ENCODE assay signal across 9 cellular contexts in genomic region chr2:216023055-216023648, GRCh38. TPM values are rescaled to one million over a fixed set of nuclear protein-coding genes. Genes with fewer than 3 reads are reported as not detected.
DNase-seq lines count a peak whose midpoint lies in the region; ATAC-seq and TF ChIP-seq lines count a peak whose summit lies in the region.
"Had no signal": no experiment of that assay in that cellular context is flagged by ENCODE, and none has a peak within 500 bp of the region (broad histone marks: within the 10 kb centered on the region; RNA-seq: fewer than 3 reads in every experiment).

No MANE protein-coding gene starts in this region.

- H3K4me1 Mint-ChIP-seq in activated naive CD8-positive, alpha-beta T cell treated with anti-CD3 and anti-CD28 coated beads, Interleukin-2, amount 50 U/mL, for 24 hours = peaks cover 5% of the 10 kb centered on the region

- H3K4me1 ChIP-seq in Panc1 (ENCODE audit: control insufficient read depth, insufficient read depth, low read length) = no peaks in the 10 kb centered on the region
- H3K4me1 ChIP-seq: BLaER1 treated with 17β-estradiol and CSF1 and Interleukin-3, amounts not matched to agents 10 nM and 100 nM had no signal

- H3K9me3 Mint-ChIP-seq in activated naive CD8-positive, alpha-beta T cell treated with anti-CD3 and anti-CD28 coated beads, Interleukin-2, amount 50 U/mL, for 24 hours = no peaks in the 10 kb centered on the region

- no peaks in the 10 kb centered on the region for H3K36me3 ChIP-seq in Panc1 (ENCODE audit: control insufficient read depth, insufficient read depth, low read length)
- H3K36me3 ChIP-seq: BLaER1 treated with 17β-estradiol and CSF1 and Interleukin-3, amounts not matched to agents 10 nM and 100 nM had no signal

- H3K4me3 Mint-ChIP-seq in activated naive CD8-positive, alpha-beta T cell treated with anti-CD3 and anti-CD28 coated beads, Interleukin-2, amount 50 U/mL, for 24 hours = no peak overlapping the region

- POLR2A ChIA-PET in Panc1 (lab: Charles Lee) = no interaction called here

- no peak overlapping the region for H3K27ac ChIP-seq in Panc1 (ENCODE audit: low read length)
- H3K27ac ChIP-seq: BLaER1 treated with 17β-estradiol and CSF1 and Interleukin-3, amounts not matched to agents 10 nM and 100 nM had no signal

- DNase-seq in NCI-H1417 (lab: John Stamatoyannopoulos, UW) (peak in 2 of 3 experiments; percentile 7 to 55), NCI-H1417 treated with DMSO at 0.1 percent for 48 hours (lab: John Stamatoyannopoulos, UW) (no peak), GM20000 (ENCODE audit: low spot score) (peak; percentile 51), Panc1 (ENCODE audit: low read depth, low spot score) (no peak), iPS-NIHi7 (ENCODE audit: extremely low spot score) (peak; percentile 76)
- DNase-seq in activated naive CD8-positive, alpha-beta T cell treated with anti-CD3 and anti-CD28 coated beads, Interleukin-2, amount 50 U/mL, for 24 hours = peak; percentile 62
- peak; percentile 27 for DNase-seq in stimulated activated CD8-positive, alpha-beta memory T cell treated with anti-CD3 and anti-CD28 coated beads, Interleukin-4, amount 100 ng/mL, for 24 hours (ENCODE audit: low read depth)

- TF ChIP-seq CTCF in GM20000 (IDR thresholded peaks at IDR 0.05; ENCODE audit: extremely low read depth, missing control alignments) (peak; percentile 54), Panc1 (IDR thresholded peaks at IDR 0.05) (peak; percentile 83)

- BruUV-seq in Panc1 (replicated peaks; lab: Mats Ljungman, UMichigan) = no TSS peak

- no peaks in the 10 kb centered on the region for H3K9me3 ChIP-seq in Panc1 (ENCODE audit: control insufficient read depth, insufficient read depth, low read depth, low read length)

- ATAC-seq in HG03460 (IDR thresholded peaks at IDR 0.05; ENCODE audit: unreplicated experiment) (peak; percentile 93), Panc1 (peak; percentile 91)
- ATAC-seq in activated naive CD8-positive, alpha-beta T cell treated with anti-CD3 and anti-CD28 coated beads, Interleukin-2, amount 50 U/mL, for 24 hours = peak; percentile 75

- no peak overlapping the region for H3K27ac Mint-ChIP-seq in activated naive CD8-positive, alpha-beta T cell treated with anti-CD3 and anti-CD28 coated beads, Interleukin-2, amount 50 U/mL, for 24 hours

- H3K36me3 Mint-ChIP-seq in activated naive CD8-positive, alpha-beta T cell treated with anti-CD3 and anti-CD28 coated beads, Interleukin-2, amount 50 U/mL, for 24 hours (ENCODE audit: low read depth) = no peaks in the 10 kb centered on the region

- in situ Hi-C loops in Panc1 (cut with HindIII; ENCODE audit: low pct_unique_long_range_greater_than_20kb, low sequenced_read_pairs) = no loop called here

- no peaks in the 10 kb centered on the region for H3K27me3 Mint-ChIP-seq in activated naive CD8-positive, alpha-beta T cell treated with anti-CD3 and anti-CD28 coated beads, Interleukin-2, amount 50 U/mL, for 24 hours

- no peak overlapping the region for H3K4me3 ChIP-seq in Panc1 (ENCODE audit: low read depth in 2 of 2, low read length in 2 of 2)
- H3K4me3 ChIP-seq: BLaER1 treated with 17β-estradiol and CSF1 and Interleukin-3, amounts not matched to agents 10 nM and 100 nM had no signal

- intact Hi-C loops in Panc1 (cut with micrococcal nuclease; ENCODE audit: unreplicated experiment) = loop anchor here (1.0 kb wide), 1 partner anchor 73 kb away; no protein-coding TSS in a partner anchor

- CTCF ChIA-PET in Panc1 (lab: Charles Lee) = interaction anchor here (1.0 to 1.1 kb wide), 6 partner anchors 11 to 136 kb away, joined by 3 to 7 read pairs (median 4); no protein-coding TSS in a partner anchor

- H3K27me3 ChIP-seq in Panc1 (ENCODE audit: control insufficient read depth, insufficient read depth, low read length) = no peaks in the 10 kb centered on the region
- H3K27me3 ChIP-seq: BLaER1 treated with 17β-estradiol and CSF1 and Interleukin-3, amounts not matched to agents 10 nM and 100 nM had no signal

RNA-seq across cellular contexts. Expression of gene MREG, which starts 9.8 kb away (rescaled TPM):
- total RNA-seq in Panc1 (2021; ENCODE audit: unreplicated experiment) = 19.2 TPM
- 10.7 TPM for polyA plus RNA-seq in Panc1 (2012; ENCODE audit: insufficient read length)

RNA-seq across cellular contexts. Expression of gene PECR, which starts 58.5 kb away (rescaled TPM):
- 16.5 TPM for total RNA-seq in Panc1 (2021; ENCODE audit: unreplicated experiment)
- polyA plus RNA-seq in Panc1 (2012; ENCODE audit: insufficient read length) = 19.2 TPM

RNA-seq across cellular contexts. Expression of gene TMEM169, which starts 58.6 kb away (rescaled TPM):
- 0.74 TPM for total RNA-seq in Panc1 (2021; ENCODE audit: unreplicated experiment)
- polyA plus RNA-seq in Panc1 (2012; ENCODE audit: insufficient read length) = 1.6 TPM

Comparison
In these comparisons a context has a peak if more than half of its experiments do, and no peak if none do; other contexts are left out.
1. DNase-seq: peak in NCI-H1417 (2 of 3), GM20000 (single experiment), activated naive CD8-positive, alpha-beta T cell treated with anti-CD3 and anti-CD28 coated beads, Interleukin-2, amount 50 U/mL, for 24 hours (single experiment), iPS-NIHi7 (single experiment) and stimulated activated CD8-positive, alpha-beta memory T cell treated with anti-CD3 and anti-CD28 coated beads, Interleukin-4, amount 100 ng/mL, for 24 hours (single experiment); none in NCI-H1417 treated with DMSO at 0.1 percent for 48 hours (single experiment) and Panc1 (single experiment).
2. Peak in every context shown above with its lines, with median percentiles within 50 percentile points of each other: ATAC-seq.